In genomic region chr22:19886605-19887250, GRCh38 we compare ENCODE assay signal across 10 cellular contexts. TPM values are rescaled to one million over a fixed set of nuclear protein-coding genes. Genes with fewer than 3 reads are reported as not detected.
DNase-seq lines count a peak whose midpoint lies in the region; ATAC-seq and TF ChIP-seq lines count a peak whose summit lies in the region.
"Had no signal": no experiment of that assay in that cellular context is flagged by ENCODE, and none has a peak within 500 bp of the region (broad histone marks: within the 10 kb centered on the region; RNA-seq: fewer than 3 reads in every experiment).

No MANE protein-coding gene starts in this region.

- no peaks in the 10 kb centered on the region for H3K27me3 Mint-ChIP-seq in activated B cell treated with CpG ODN at 0.5 μM for 24 hours
- no peaks in the 10 kb centered on the region for H3K27me3 Mint-ChIP-seq in effector memory CD8-positive, alpha-beta T cell

- TF ChIP-seq CTCF in activated B cell treated with CpG ODN at 0.5 μM for 24 hours (IDR thresholded peaks at IDR 0.05) (no peak), fibroblast of villous mesenchyme (IDR thresholded peaks at IDR 0.05; ENCODE audit: insufficient read depth, low read depth, low read length) (no peak)

- POLR2A ChIA-PET in activated B cell treated with CpG ODN at 0.5 μM for 24 hours (lab: Charles Lee): no interaction called here

- no peaks in the 10 kb centered on the region for H3K36me3 Mint-ChIP-seq in activated B cell treated with CpG ODN at 0.5 μM for 24 hours (ENCODE audit: low read depth)
- H3K36me3 Mint-ChIP-seq in effector memory CD8-positive, alpha-beta T cell (ENCODE audit: insufficient read depth): no peaks in the 10 kb centered on the region

- no peak overlapping the region for H3K4me3 Mint-ChIP-seq in activated B cell treated with CpG ODN at 0.5 μM for 24 hours
- no peak overlapping the region for H3K4me3 Mint-ChIP-seq in effector memory CD8-positive, alpha-beta T cell

- intact Hi-C loops in activated B cell treated with CpG ODN at 0.5 μM for 24 hours (cut with micrococcal nuclease): no loop called here

- H3K27ac Mint-ChIP-seq in activated B cell treated with CpG ODN at 0.5 μM for 24 hours: peak overlapping the region; percentile 52
- no peak overlapping the region for H3K27ac Mint-ChIP-seq in effector memory CD8-positive, alpha-beta T cell

- peaks cover 32% of the 10 kb centered on the region for H3K4me1 Mint-ChIP-seq in activated B cell treated with CpG ODN at 0.5 μM for 24 hours
- H3K4me1 Mint-ChIP-seq in effector memory CD8-positive, alpha-beta T cell (ENCODE audit: low read depth in 2 of 2): peaks cover 9 to 11% of the 10 kb centered on the region in 2 donors

- CTCF ChIA-PET in activated B cell treated with CpG ODN at 0.5 μM for 24 hours (lab: Charles Lee): interaction anchor here (1.0 kb wide), 1 partner anchor 23 kb away, joined by 3 read pairs; no protein-coding TSS in a partner anchor

- DNase-seq in activated gamma-delta T cell treated with Interleukin-2 at 50 U/mL for 16 hours (peak; percentile 27), activated gamma-delta T cell (lab: John Stamatoyannopoulos, UW) (no peak), activated B cell treated with CpG ODN at 0.5 μM for 24 hours (no peak), fibroblast of villous mesenchyme (ENCODE audit: low read depth) (peak; percentile 87), superior temporal gyrus (ENCODE audit: extremely low spot score) (peak; percentile 55), NCI-H510A treated with DMSO at 0.1 percent for 48 hours (lab: John Stamatoyannopoulos, UW) (no peak)
- no peak for DNase-seq in effector memory CD8-positive, alpha-beta T cell
- no peak for DNase-seq in effector CD8-positive, alpha-beta T cell (lab: John Stamatoyannopoulos, UW)
- DNase-seq: erythroblast, NCI-H1930 had no signal

- no peak overlapping the region for H3K4me3 ChIP-seq in fibroblast of villous mesenchyme (ENCODE audit: low read depth, low read length)

- peak; percentile 64 for ATAC-seq in activated B cell treated with CpG ODN at 0.5 μM for 24 hours (ENCODE audit: low read depth)
- ATAC-seq in effector memory CD8-positive, alpha-beta T cell (replicated peaks): no peak

- no peaks in the 10 kb centered on the region for H3K9me3 Mint-ChIP-seq in activated B cell treated with CpG ODN at 0.5 μM for 24 hours
- H3K9me3 Mint-ChIP-seq in effector memory CD8-positive, alpha-beta T cell: no peaks in the 10 kb centered on the region

RNA-seq across cellular contexts. Expression of gene GNB1L, which starts 32.1 kb away (rescaled TPM):
- total RNA-seq in activated B cell treated with CpG ODN at 0.5 μM for 24 hours (5.8 and 6.3 TPM in 2 replicates), fibroblast of villous mesenchyme (5.2 and 11.0 TPM in 2 replicates)

RNA-seq across cellular contexts. Expression of gene RTL10, which starts 32.1 kb away (rescaled TPM):
- total RNA-seq in activated B cell treated with CpG ODN at 0.5 μM for 24 hours (9.1 and 12.1 TPM in 2 replicates), fibroblast of villous mesenchyme (15.1 and 19.0 TPM in 2 replicates)

RNA-seq across cellular contexts. Expression of gene COMT, which starts 54.8 kb away (rescaled TPM):
- total RNA-seq in activated B cell treated with CpG ODN at 0.5 μM for 24 hours: 40.6 and 49.5 TPM in 2 replicates
- 173 and 236 TPM in 2 replicates for total RNA-seq in fibroblast of villous mesenchyme

RNA-seq across cellular contexts. Expression of gene TXNRD2, which starts 54.9 kb away (rescaled TPM):
- total RNA-seq in activated B cell treated with CpG ODN at 0.5 μM for 24 hours (24.4 and 31.2 TPM in 2 replicates), fibroblast of villous mesenchyme (34.8 and 39.3 TPM in 2 replicates)

Comparison
In these comparisons a context has a peak if more than half of its experiments do, and no peak if none do; other contexts are left out.
1. DNase-seq: peak in activated gamma-delta T cell treated with Interleukin-2 at 50 U/mL for 16 hours (single experiment), fibroblast of villous mesenchyme (single experiment) and superior temporal gyrus (single experiment); none in activated gamma-delta T cell (single experiment), activated B cell treated with CpG ODN at 0.5 μM for 24 hours (single experiment), NCI-H510A treated with DMSO at 0.1 percent for 48 hours (single experiment), effector memory CD8-positive, alpha-beta T cell (0 of 3) and effector CD8-positive, alpha-beta T cell (single experiment).